Comparison of ENCODE assay signal across 16 cellular contexts in the genomic region with DNA sequence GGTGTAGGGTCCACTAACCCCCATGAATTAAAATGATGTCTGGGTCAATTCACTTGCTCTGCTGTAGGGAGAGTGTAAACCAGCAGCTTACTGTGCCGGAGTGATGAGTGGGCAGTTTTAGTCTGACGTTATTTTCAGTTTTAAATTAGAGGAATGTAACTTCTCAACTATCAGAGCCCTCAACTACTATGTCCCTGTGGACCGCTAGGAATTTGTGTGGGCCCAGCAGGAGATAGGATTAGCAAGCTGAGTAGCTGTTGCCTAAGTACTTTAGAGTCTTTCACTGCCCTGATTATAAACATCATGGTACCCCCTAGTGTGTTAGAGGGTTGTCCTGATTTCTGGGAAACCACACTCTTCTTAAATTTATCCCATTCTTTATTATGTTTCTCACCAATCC. TPM values are rescaled to one million over a fixed set of nuclear protein-coding genes. Genes with fewer than 3 reads are reported as not detected.
DNase-seq lines count a peak whose midpoint lies in the region; FAIRE-seq and TF ChIP-seq lines count a peak whose summit lies in the region.
"Had no signal": no experiment of that assay in that cellular context is flagged by ENCODE, and none has a peak within 500 bp of the region (broad histone marks: within the 10 kb centered on the region; RNA-seq: fewer than 3 reads in every experiment).

No MANE protein-coding gene starts in this region.

- H3K36me3 ChIP-seq in HUES6 (ENCODE audit: control insufficient read depth, insufficient read depth, low read length) (peaks cover 17% of the 10 kb centered on the region), H1 (ENCODE audit: control insufficient read depth in 2 of 4, insufficient read depth in 4 of 4, low read length in 3 of 4) (peaks cover 0 to 33% (median 1%) of the 10 kb centered on the region in 4 experiments; a peak in 5 of 8 replicates), suprapubic skin (peaks cover 6% of the 10 kb centered on the region), tibial artery (peaks cover 5 to 41% (median 7%) of the 10 kb centered on the region in 3 donors)

- no peak overlapping the region for H2AFZ ChIP-seq in H1 (ENCODE audit: low read length)

- H3K27me3 ChIP-seq in HUES6 (ENCODE audit: control insufficient read depth, insufficient read depth, low read length) (no peaks in the 10 kb centered on the region), H1 (replicated peaks in 1 of 4; ENCODE audit: control insufficient read depth in 3 of 4, extremely low read depth in 1 of 4, insufficient read depth in 3 of 4, low read length in 3 of 4) (no peaks in the 10 kb centered on the region), suprapubic skin (no peaks in the 10 kb centered on the region), tibial artery (no peaks in the 10 kb centered on the region)

- TF ChIP-seq EP300 in H1 (IDR thresholded peaks at IDR 0.05; ENCODE audit: borderline replicate concordance in 1 of 2, low read depth in 2 of 2, low read length in 2 of 2): no peak
- TF ChIP-seq EP300 in suprapubic skin (IDR thresholded peaks at IDR 0.05): no peak

- H3K4me3 ChIP-seq in AG09309 (ENCODE audit: control insufficient read depth, low read depth, low read length) (no peak overlapping the region), HUES6 (ENCODE audit: low read depth, low read length) (no peak overlapping the region), H1 (ENCODE audit: extremely low read depth in 1 of 4, insufficient read depth in 2 of 4, low read depth in 3 of 4, low read length in 4 of 4) (peak overlapping the region in 2 of 4 experiments; percentile 19 to 29; a peak in 3 of 8 replicates), coronary artery (no peak overlapping the region), suprapubic skin (no peak overlapping the region), tibial artery (no peak overlapping the region)

- peak overlapping the region; percentile 35 to 49; a peak in 3 of 4 replicates for H3K4me2 ChIP-seq in H1 (ENCODE audit: insufficient read depth in 1 of 2, low read depth in 2 of 2, low read length in 2 of 2)

- H3K23ac ChIP-seq in H1 (ENCODE audit: insufficient read length): no peak overlapping the region

- no peak overlapping the region for H2BK12ac ChIP-seq in H1 (ENCODE audit: low read depth, low read length)

- no peak overlapping the region for H3K14ac ChIP-seq in H1 (ENCODE audit: insufficient read length)

- H3K9me3 ChIP-seq in HUES6 (ENCODE audit: control insufficient read depth, insufficient read depth, low read depth, low read length): no peaks in the 10 kb centered on the region
- H3K9me3 ChIP-seq in H1 (ENCODE audit: insufficient read depth in 2 of 2, low read depth in 1 of 2, low read length in 1 of 2): no peaks in the 10 kb centered on the region
- no peaks in the 10 kb centered on the region for H3K9me3 ChIP-seq in suprapubic skin
- H3K9me3 ChIP-seq in tibial artery: no peaks in the 10 kb centered on the region

- H2BK120ac ChIP-seq in H1 (replicated peaks; ENCODE audit: low read depth, low read length): no peak overlapping the region

- POLR2A ChIA-PET in H1 (lab: Charles Lee; ENCODE audit: partially characterized antibody): interaction anchor here (0.8 to 2.3 kb wide), 2 partner anchors 9 to 260 kb away, joined by 3 to 15 read pairs; no protein-coding TSS in a partner anchor

- 0 out of 4 replicates have a peak, but pooled peaks cover 0 to 4% of the 10 kb centered on the region in 2 experiments for H3K79me2 ChIP-seq in H1 (ENCODE audit: control insufficient read depth in 1 of 2, insufficient read depth in 2 of 2, low read length in 2 of 2)

- H4K20me1 ChIP-seq in H1 (replicated peaks in 1 of 2; ENCODE audit: control insufficient read depth in 1 of 2, insufficient read depth in 2 of 2, low read length in 2 of 2): peaks cover 3 to 4% of the 10 kb centered on the region in 2 experiments

- intact Hi-C loops in tibial artery (cut with DNase I; ENCODE audit: low total_unique reads): no loop called here

- H3K23me2 ChIP-seq in H1 (ENCODE audit: low read depth, low read length): no peaks in the 10 kb centered on the region

- no peak for TF ChIP-seq POLR2A in H1 (IDR thresholded peaks at IDR 0.05; ENCODE audit: control extremely low read depth in 1 of 2, low read depth in 2 of 2, low read length in 2 of 2)
- TF ChIP-seq POLR2A in suprapubic skin (IDR thresholded peaks at IDR 0.05): no peak

- no peaks in the 10 kb centered on the region for H3K79me1 ChIP-seq in H1 (ENCODE audit: low read depth, low read length)

- H2BK5ac ChIP-seq in H1 (ENCODE audit: low read depth, low read length): no peak overlapping the region

- H3K4ac ChIP-seq in H1 (replicated peaks; ENCODE audit: insufficient read length, low read depth, low read length): no peak overlapping the region

- H2BK15ac ChIP-seq in H1 (ENCODE audit: low read length): no peak overlapping the region

- H3K18ac ChIP-seq in H1 (ENCODE audit: extremely low read depth, low read length): no peak overlapping the region

- H3K9ac ChIP-seq in HUES6 (ENCODE audit: low read length) (peak overlapping the region; percentile 12), H1 (replicated peaks in 1 of 4; ENCODE audit: extremely low read depth in 1 of 4, low read depth in 3 of 4, low read length in 3 of 4) (no peak overlapping the region)

- no peak overlapping the region for H4K5ac ChIP-seq in H1 (ENCODE audit: insufficient read length, low read depth, low read length)

- peak; percentile 89 for FAIRE-seq in H1 (lab: Jason Lieb, UNC)
- FAIRE-seq: bronchial epithelial cell, RCC 7860 had no signal

- H3K27ac ChIP-seq in HUES6 (ENCODE audit: low read depth, low read length) (peak overlapping the region; percentile 15), H1 (ENCODE audit: low read depth, low read length) (no peak overlapping the region), coronary artery (no peak overlapping the region), suprapubic skin (no peak overlapping the region), tibial artery (no peak overlapping the region)

- WGBS in H1 (ENCODE audit: extremely low coverage in 1 of 2, insufficient coverage in 1 of 2, insufficient read length in 1 of 2, insufficient replicate concordance in 2 of 2, low coverage in 1 of 2, low lambda C conversion rate in 2 of 2, missing lambda C conversion rate in 1 of 2), 2 experiments: 43% methylated on average over 3 of the region's 3 CpGs; no CpG with 5 or more reads in 1 of the 2 experiments
- 76% methylated on average over 3 of the region's 3 CpGs for WGBS in suprapubic skin

- H3K4me1 ChIP-seq in HUES6 (ENCODE audit: control insufficient read depth, insufficient read depth, low read length) (peaks cover 17% of the 10 kb centered on the region), H1 (replicated peaks in 1 of 4; ENCODE audit: control insufficient read depth in 3 of 4, insufficient read depth in 4 of 4, low read length in 3 of 4) (peaks cover 0 to 14% (median 4%) of the 10 kb centered on the region in 4 experiments; a peak in 4 of 7 replicates), suprapubic skin (no peaks in the 10 kb centered on the region), tibial artery (no peaks in the 10 kb centered on the region)

- no peak overlapping the region for H4K91ac ChIP-seq in H1 (replicated peaks; ENCODE audit: insufficient read length, low read length)

- H2AK5ac ChIP-seq in H1 (ENCODE audit: low read depth, low read length): no peak overlapping the region

- no peak overlapping the region for H2BK20ac ChIP-seq in H1 (ENCODE audit: low read length)

- H4K8ac ChIP-seq in H1 (ENCODE audit: extremely low read depth, insufficient read depth, low read length): no peak overlapping the region

- DNase-seq in AG09309 (ENCODE audit: low read depth) (peak; percentile 83), H1 (ENCODE audit: low read depth in 1 of 2, low spot score in 2 of 2) (no peak), myocyte (ENCODE audit: low read depth) (peak; percentile 82), coronary artery (ENCODE audit: low spot score) (no peak), suprapubic skin (ENCODE audit: low spot score in 2 of 2) (no peak), NCI-H526 treated with DMSO at 0.1 percent for 48 hours (lab: John Stamatoyannopoulos, UW) (no peak), tibial artery (no peak)
- DNase-seq: activated effector memory CD4-positive, alpha-beta T cell treated with Interleukin-2 at 50 U/mL for 16 hours; CD8-positive, alpha-beta T cell; immature natural killer cell; NCI-H510A; stimulated activated naive CD4-positive, alpha-beta T cell had no signal

- CTCF ChIA-PET in H1 (lab: Charles Lee; ENCODE audit: partially characterized antibody): interaction anchor here (0.6 to 1.9 kb wide), 6 partner anchors 8 to 324 kb away, joined by 3 to 7 read pairs (median 4); no protein-coding TSS in a partner anchor

- H3K56ac ChIP-seq in H1 (replicated peaks; ENCODE audit: insufficient read length, low read depth, low read length): no peak overlapping the region

- no peak for TF ChIP-seq CTCF in AG09309 (IDR thresholded peaks at IDR 0.05; ENCODE audit: control insufficient read depth, insufficient read depth, low read depth, low read length, missing control alignments)
- no peak for TF ChIP-seq CTCF in H1 (IDR thresholded peaks at IDR 0.05; ENCODE audit: control extremely low read depth in 1 of 3, insufficient read depth in 1 of 3, low read depth in 1 of 3, low read length in 3 of 3)
- no peak for TF ChIP-seq CTCF in coronary artery (IDR thresholded peaks at IDR 0.05)
- no peak for TF ChIP-seq CTCF in suprapubic skin (IDR thresholded peaks at IDR 0.05)
- TF ChIP-seq CTCF in tibial artery (IDR thresholded peaks at IDR 0.05): no peak

- no peak for TF ChIP-seq RAD21 in H1 (IDR thresholded peaks at IDR 0.05 in 1 of 2, conservative IDR thresholded peaks at IDR 0.05 in 1 of 2; ENCODE audit: low read depth in 2 of 2, low read length in 2 of 2)

TF ChIP-seq in H1, 55 proteins besides CTCF, POLR2A, EP300 and RAD21 (continues in another document):
- TF ChIP-seq KDM4A (IDR thresholded peaks at IDR 0.05; ENCODE audit: low read depth, low read length, severe bottlenecking) (no peak), NRF1 (IDR thresholded peaks at IDR 0.05; ENCODE audit: low read depth, low read length) (no peak), EZH2 (IDR thresholded peaks at IDR 0.05; ENCODE audit: low read depth, low read length, severe bottlenecking) (no peak), ZNF274 (IDR thresholded peaks at IDR 0.05; ENCODE audit: borderline replicate concordance, extremely low read depth, low read length) (no peak), HDAC6 (IDR thresholded peaks at IDR 0.05; ENCODE audit: low read depth, low read length) (no peak)

RNA-seq across cellular contexts. Expression of a gene that starts 11.4 kb away (rescaled TPM):
- total RNA-seq in H1 (2021; fragmentation: NEBNext Ultra II Directional; extraction: Animal tissue kit (Norgen Biotek cat#: 25700)): 34.8 TPM in 2 replicates
- 18.0 and 18.4 TPM in 2 replicates for polyA plus RNA-seq in H1 (2011; rRNA removed)
- polyA plus RNA-seq in H1 (2011; cell fraction: cytosol; rRNA removed): 20.3 TPM
- 20.3 TPM for polyA plus RNA-seq in H1 (2011; cell fraction: nucleus; rRNA removed)
- polyA plus RNA-seq in H1 (2012, experiment 1 of 2): 22.8 to 31.1 TPM (median 26.2 TPM) in 4 replicates
- 12.3 TPM for polyA plus RNA-seq in H1 (2012, experiment 2 of 2)
- polyA plus RNA-seq in H1 (2013, experiment 1 of 2): 40.3 TPM
- polyA plus RNA-seq in H1 (2013, experiment 2 of 2): 41.3 TPM
- polyA minus RNA-seq in H1 (2011; rRNA and poly(A)+ RNA removed): 18.9 and 34.9 TPM in 2 replicates
- polyA minus RNA-seq in H1 (2011; cell fraction: cytosol; rRNA and poly(A)+ RNA removed): 15.1 TPM
- polyA minus RNA-seq in H1 (2011; cell fraction: nucleus; rRNA and poly(A)+ RNA removed): 18.2 TPM
- total RNA-seq in myocyte: not detected in 2 replicates
- polyA plus RNA-seq in myocyte (2012): 0.37 TPM
- total RNA-seq in suprapubic skin: 10 to 100 TPM in 1 of 4 donors, 1 to 10 TPM in 3; 3.8 to 10.2 (median 6.2) TPM
- total RNA-seq: CD8-positive, alpha-beta T cell; mononuclear cell had no signal
- polyA plus RNA-seq: immature natural killer cell had no signal

Comparison
In these comparisons a context has a peak if more than half of its experiments do, and no peak if none do; other contexts are left out.
1. DNase-seq: peak in AG09309 (single experiment) and myocyte (single experiment); none in H1 (0 of 2), coronary artery (single experiment), suprapubic skin (0 of 2), NCI-H526 treated with DMSO at 0.1 percent for 48 hours (single experiment) and tibial artery (0 of 2).